In genomic region chr20:4685923-4686221, GRCh38 we compare ENCODE assay signal across 8 cellular contexts. TPM values are rescaled to one million over a fixed set of nuclear protein-coding genes. Genes with fewer than 3 reads are reported as not detected.
DNase-seq lines count a peak whose midpoint lies in the region; ATAC-seq, FAIRE-seq and TF ChIP-seq lines count a peak whose summit lies in the region.

No MANE protein-coding gene starts in this region.

- ATAC-seq in activated CD8-positive, alpha-beta memory T cell treated with anti-CD3 and anti-CD28 coated beads, Interleukin-2, amount 10 ng/mL, durations not matched to agents 7 days and 5 days = no peak
- ATAC-seq in HepG2 = no peak
- no peak for ATAC-seq in thoracic aorta (ENCODE audit: insufficient number of reproducible peaks, low FRiP score, low read depth)
- ATAC-seq in HG02885 (IDR thresholded peaks at IDR 0.05; ENCODE audit: poor library complexity, unreplicated experiment) = no peak
- no peak for ATAC-seq in HG03521 (IDR thresholded peaks at IDR 0.05; ENCODE audit: unreplicated experiment)

- no peak for FAIRE-seq in HepG2 (lab: Jason Lieb, UNC)

- TF ChIP-seq EP300 in HepG2 (IDR thresholded peaks at IDR 0.05; ENCODE audit: low read depth in 2 of 2, low read length in 2 of 2) (no peak; a peak in 1 of 4 replicates), HepG2 (CRISPR knock-in tag; IDR thresholded peaks at IDR 0.05; ENCODE audit: borderline replicate concordance) (no peak)

- H3K4me2 ChIP-seq in HepG2 (ENCODE audit: low read depth, low read length) = peak overlapping the region; percentile 88

- no peaks in the 10 kb centered on the region for H3K36me3 ChIP-seq in ascending aorta
- 0 out of 5 replicates have a peak, but pooled peaks cover 0 to 5% of the 10 kb centered on the region in 2 experiments for H3K36me3 ChIP-seq in HepG2 (replicated peaks in 1 of 2; ENCODE audit: control insufficient read depth in 1 of 2, insufficient read depth in 2 of 2, low read length in 2 of 2)
- H3K36me3 ChIP-seq in thoracic aorta = no peaks in the 10 kb centered on the region

- no peak for DNase-seq in activated CD8-positive, alpha-beta memory T cell treated with anti-CD3 and anti-CD28 coated beads, Interleukin-2, amount 10 ng/mL, durations not matched to agents 7 days and 5 days
- no peak for DNase-seq in activated CD8-positive, alpha-beta memory T cell treated with anti-CD3 and anti-CD28 coated beads for 24 hours
- DNase-seq in ascending aorta (ENCODE audit: low spot score in 2 of 2) (no peak), HepG2 (ENCODE audit: low spot score) (no peak), thoracic aorta (ENCODE audit: low spot score) (no peak)
- DNase-seq in stimulated activated naive CD4-positive, alpha-beta T cell treated with Interleukin-2 at 50 U/mL for 16 hours (lab: John Stamatoyannopoulos, UW) = no peak

- H3K4me3 ChIP-seq in ascending aorta = peak overlapping the region; percentile 85 to 93
- H3K4me3 ChIP-seq in HepG2 (replicated peaks in 1 of 3; ENCODE audit: insufficient read depth in 1 of 3, low read depth in 2 of 3, low read length in 3 of 3) = peak overlapping the region; percentile 82 to 88 (median 86)
- H3K4me3 ChIP-seq in thoracic aorta = peak overlapping the region; percentile 87

- intact Hi-C loops in ascending aorta (cut with DNase I) = no loop called here
- intact Hi-C loops in HepG2 (cut with micrococcal nuclease; ENCODE audit: unreplicated experiment) = no loop called here

- H3K9me3 ChIP-seq in ascending aorta (no peaks in the 10 kb centered on the region), HepG2 (ENCODE audit: low read length) (no peaks in the 10 kb centered on the region), thoracic aorta (no peaks in the 10 kb centered on the region)

- peaks cover 68% of the 10 kb centered on the region for H3K4me1 Mint-ChIP-seq in activated CD8-positive, alpha-beta memory T cell treated with anti-CD3 and anti-CD28 coated beads, Interleukin-2, amount 10 ng/mL, durations not matched to agents 7 days and 5 days

- 2% methylated on average over 8 of the region's 8 CpGs for WGBS in HepG2 (ENCODE audit: low lambda C conversion rate)

- 0 out of 2 replicates have a peak, but pooled peaks cover 3% of the 10 kb centered on the region for H4K20me1 ChIP-seq in HepG2 (ENCODE audit: insufficient read depth, low read length)

- H3K27ac ChIP-seq in ascending aorta (peak overlapping the region; percentile 90 to 99), HepG2 (ENCODE audit: extremely low read length, insufficient read depth, low read length) (peak overlapping the region; percentile 80), thoracic aorta (peak overlapping the region; percentile 90 to 93)

- H2AFZ ChIP-seq in HepG2 (ENCODE audit: low read length) = peak overlapping the region; percentile 36

- TF ChIP-seq CTCF in ascending aorta (IDR thresholded peaks at IDR 0.05) = no peak
- no peak for TF ChIP-seq CTCF in HepG2 (CRISPR knock-in tag; IDR thresholded peaks at IDR 0.05)
- TF ChIP-seq CTCF in thoracic aorta (IDR thresholded peaks at IDR 0.05) = no peak

- POLR2A ChIA-PET in HepG2 (lab: Yijun Ruan, JAX) = no interaction called here

- peaks cover 25% of the 10 kb centered on the region for H3K36me3 Mint-ChIP-seq in activated CD8-positive, alpha-beta memory T cell treated with anti-CD3 and anti-CD28 coated beads, Interleukin-2, amount 10 ng/mL, durations not matched to agents 7 days and 5 days

- no peak for TF ChIP-seq RAD21 in HepG2 (CRISPR knock-in tag; IDR thresholded peaks at IDR 0.05)

- in situ Hi-C loops in HepG2 (cut with HindIII; ENCODE audit: extremely low pct_ligation_motif_present, low pct_unique_long_range_greater_than_20kb) = no loop called here

- TF ChIP-seq POLR2A in HepG2 (IDR thresholded peaks at IDR 0.05; ENCODE audit: insufficient read depth in 1 of 2, low read depth in 2 of 2, low read length in 2 of 2) = no peak

- H3K4me3 Mint-ChIP-seq in activated CD8-positive, alpha-beta memory T cell treated with anti-CD3 and anti-CD28 coated beads, Interleukin-2, amount 10 ng/mL, durations not matched to agents 7 days and 5 days = peak overlapping the region; percentile 89

- no peaks in the 10 kb centered on the region for H3K27me3 Mint-ChIP-seq in activated CD8-positive, alpha-beta memory T cell treated with anti-CD3 and anti-CD28 coated beads, Interleukin-2, amount 10 ng/mL, durations not matched to agents 7 days and 5 days

- H3K4me1 ChIP-seq in ascending aorta = peaks cover 0 to 13% of the 10 kb centered on the region in 2 donors
- H3K4me1 ChIP-seq in HepG2 (ENCODE audit: insufficient read depth, low read length) = peaks cover 56% of the 10 kb centered on the region
- peaks cover 4 to 7% of the 10 kb centered on the region in 2 donors for H3K4me1 ChIP-seq in thoracic aorta (ENCODE audit: control insufficient read depth in 1 of 2, low read depth in 2 of 2)

- H3K27me3 ChIP-seq in ascending aorta = no peaks in the 10 kb centered on the region
- H3K27me3 ChIP-seq in HepG2 (ENCODE audit: control insufficient read depth in 1 of 2, insufficient read depth in 2 of 2, low read length in 2 of 2) = peaks cover 0 to 19% of the 10 kb centered on the region in 2 experiments; a peak in 3 of 5 replicates
- H3K27me3 ChIP-seq in thoracic aorta (replicated peaks; ENCODE audit: insufficient read depth) = no peaks in the 10 kb centered on the region

- CTCF ChIA-PET in activated CD8-positive, alpha-beta memory T cell treated with anti-CD3 and anti-CD28 coated beads, Interleukin-2, amount 10 ng/mL, durations not matched to agents 7 days and 5 days (lab: Charles Lee) = no interaction called here
- CTCF ChIA-PET in HepG2 (lab: Yijun Ruan, JAX; ENCODE audit: low intra/inter-chr PET ratio, low total read pairs) = no interaction called here

- peaks cover 35% of the 10 kb centered on the region for H3K79me2 ChIP-seq in HepG2 (ENCODE audit: insufficient read depth, low read length)

- H3K9ac ChIP-seq in HepG2 (ENCODE audit: insufficient read depth, low read depth, low read length) = peak overlapping the region; percentile 88

- no TSS peak for BruUV-seq in HepG2 (replicated peaks; lab: Mats Ljungman, UMichigan)

- peak overlapping the region; percentile 99 for H3K27ac Mint-ChIP-seq in activated CD8-positive, alpha-beta memory T cell treated with anti-CD3 and anti-CD28 coated beads, Interleukin-2, amount 10 ng/mL, durations not matched to agents 7 days and 5 days

- H3K9me3 Mint-ChIP-seq in activated CD8-positive, alpha-beta memory T cell treated with anti-CD3 and anti-CD28 coated beads, Interleukin-2, amount 10 ng/mL, durations not matched to agents 7 days and 5 days (ENCODE audit: low read depth) = no peaks in the 10 kb centered on the region

RNA-seq across cellular contexts. Expression of gene PRNP, which starts 0.4 kb away (rescaled TPM):
- total RNA-seq in activated CD8-positive, alpha-beta memory T cell treated with anti-CD3 and anti-CD28 coated beads, Interleukin-2, amount 10 ng/mL, durations not matched to agents 7 days and 5 days = 10 to 100 TPM; 37.4 to 50.4 TPM
- total RNA-seq in ascending aorta (72.5 TPM), HepG2 (2016; rRNA removed; fragmentation: Illumina TruSeq; extraction: Trizol) (49.5 and 90.2 TPM in 2 replicates), thoracic aorta (100 to 1,000 TPM; 159 to 161 TPM)
- total RNA-seq in HepG2 (2016; cell fraction: cytosol; rRNA removed; fragmentation: Illumina TruSeq; extraction: Trizol; ENCODE audit: low read depth) = 13.4 and 13.5 TPM in 2 replicates
- 46.2 and 90.7 TPM in 2 replicates for total RNA-seq in HepG2 (2016; cell fraction: insoluble cytoplasmic fraction; rRNA removed; fragmentation: Illumina TruSeq; extraction: Trizol)
- total RNA-seq in HepG2 (2016; cell fraction: membrane; rRNA removed; fragmentation: Illumina TruSeq; extraction: Trizol) = 34.2 and 39.7 TPM in 2 replicates
- total RNA-seq in HepG2 (2016; cell fraction: nucleus; rRNA removed; fragmentation: Illumina TruSeq; extraction: Trizol) = 74.6 and 91.1 TPM in 2 replicates
- 176 and 203 TPM in 2 replicates for polyA plus RNA-seq in HepG2 (2011; rRNA removed)
- 188 and 194 TPM in 2 replicates for polyA plus RNA-seq in HepG2 (2011; cell fraction: cytosol; rRNA removed)
- polyA plus RNA-seq in HepG2 (2011; cell fraction: nucleus; rRNA removed) = 48.0 and 50.3 TPM in 2 replicates
- 103 and 105 TPM in 2 replicates for polyA plus RNA-seq in HepG2 (2012)
- polyA plus RNA-seq in HepG2 (2016; cell fraction: cytosol; fragmentation: Illumina TruSeq; extraction: Trizol; ENCODE audit: low read depth) = 10.8 and 11.8 TPM in 2 replicates
- polyA plus RNA-seq in HepG2 (2016; cell fraction: insoluble cytoplasmic fraction; fragmentation: Illumina TruSeq; extraction: Trizol; ENCODE audit: low read depth) = 56.4 and 59.5 TPM in 2 replicates
- polyA plus RNA-seq in HepG2 (2016; cell fraction: membrane; fragmentation: Illumina TruSeq; extraction: Trizol; ENCODE audit: low read depth) = 24.0 and 24.5 TPM in 2 replicates
- polyA plus RNA-seq in HepG2 (2016; cell fraction: nucleus; fragmentation: Illumina TruSeq; extraction: Trizol; ENCODE audit: insufficient read depth, low read depth) = 131 and 138 TPM in 2 replicates
- polyA minus RNA-seq in HepG2 (2011; rRNA and poly(A)+ RNA removed; ENCODE audit: low replicate concordance) = 95.4 and 192 TPM in 2 replicates
- polyA minus RNA-seq in HepG2 (2011; cell fraction: cytosol; rRNA and poly(A)+ RNA removed) = 126 and 147 TPM in 2 replicates
- 25.6 and 36.6 TPM in 2 replicates for polyA minus RNA-seq in HepG2 (2011; cell fraction: nucleus; rRNA and poly(A)+ RNA removed)

RNA-seq across cellular contexts. Expression of gene PRND, which starts 35.8 kb away (rescaled TPM):
- not detected for total RNA-seq in activated CD8-positive, alpha-beta memory T cell treated with anti-CD3 and anti-CD28 coated beads, Interleukin-2, amount 10 ng/mL, durations not matched to agents 7 days and 5 days
- total RNA-seq in ascending aorta (not detected), HepG2 (2016; rRNA removed; fragmentation: Illumina TruSeq; extraction: Trizol) (not detected in 2 replicates), thoracic aorta (not detected)
- total RNA-seq in HepG2 (2016; cell fraction: cytosol; rRNA removed; fragmentation: Illumina TruSeq; extraction: Trizol; ENCODE audit: low read depth) = not detected in 2 replicates
- not detected in 2 replicates for total RNA-seq in HepG2 (2016; cell fraction: insoluble cytoplasmic fraction; rRNA removed; fragmentation: Illumina TruSeq; extraction: Trizol)
- not detected in 2 replicates for total RNA-seq in HepG2 (2016; cell fraction: membrane; rRNA removed; fragmentation: Illumina TruSeq; extraction: Trizol)
- not detected in 2 replicates for total RNA-seq in HepG2 (2016; cell fraction: nucleus; rRNA removed; fragmentation: Illumina TruSeq; extraction: Trizol)
- not detected in 2 replicates for polyA plus RNA-seq in HepG2 (2011; rRNA removed)
- not detected in 2 replicates for polyA plus RNA-seq in HepG2 (2011; cell fraction: cytosol; rRNA removed)
- polyA plus RNA-seq in HepG2 (2011; cell fraction: nucleus; rRNA removed) = not detected in 2 replicates
- not detected in 2 replicates for polyA plus RNA-seq in HepG2 (2012)
- polyA plus RNA-seq in HepG2 (2016; cell fraction: cytosol; fragmentation: Illumina TruSeq; extraction: Trizol; ENCODE audit: low read depth) = not detected in 2 replicates
- not detected in 2 replicates for polyA plus RNA-seq in HepG2 (2016; cell fraction: insoluble cytoplasmic fraction; fragmentation: Illumina TruSeq; extraction: Trizol; ENCODE audit: low read depth)
- not detected in 2 replicates for polyA plus RNA-seq in HepG2 (2016; cell fraction: membrane; fragmentation: Illumina TruSeq; extraction: Trizol; ENCODE audit: low read depth)
- polyA plus RNA-seq in HepG2 (2016; cell fraction: nucleus; fragmentation: Illumina TruSeq; extraction: Trizol; ENCODE audit: insufficient read depth, low read depth) = not detected in 2 replicates
- not detected in 2 replicates for polyA minus RNA-seq in HepG2 (2011; rRNA and poly(A)+ RNA removed; ENCODE audit: low replicate concordance)
- not detected in 2 replicates for polyA minus RNA-seq in HepG2 (2011; cell fraction: cytosol; rRNA and poly(A)+ RNA removed)
- not detected in 2 replicates for polyA minus RNA-seq in HepG2 (2011; cell fraction: nucleus; rRNA and poly(A)+ RNA removed)
